31 cellular contexts compared by ENCODE assay signal in the genomic region with DNA sequence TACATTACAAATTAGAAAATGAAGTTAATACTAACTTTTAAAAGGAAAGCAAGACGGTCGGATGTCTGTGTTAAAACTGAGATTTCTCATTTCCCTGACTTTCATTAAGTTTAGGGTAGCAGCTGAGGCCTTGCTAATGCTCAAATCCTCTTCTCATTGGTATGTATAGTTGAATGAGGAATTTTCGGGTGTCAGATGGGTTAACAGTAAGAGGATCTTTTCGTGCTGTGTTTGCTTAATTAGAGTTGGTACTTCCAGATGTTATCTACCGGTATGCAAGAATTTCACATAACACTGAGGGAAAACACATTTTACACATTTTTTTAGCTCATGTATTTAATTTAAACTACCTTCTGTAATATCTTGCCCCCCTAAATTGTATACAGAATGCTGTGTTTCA.
"Had no signal": no experiment of that assay in that cellular context is flagged by ENCODE, and none has a peak within 500 bp of the region (broad histone marks: within the 10 kb centered on the region; RNA-seq: fewer than 3 reads in every experiment).

No MANE protein-coding gene starts in this region.

- H3K27ac ChIP-seq: left lung, lower lobe of right lung, pancreas, prostate gland, skin epidermis, suprapubic skin, thoracic aorta, tibial artery, upper lobe of right lung, uterus had no signal

- H3K9me3 Mint-ChIP-seq: stimulated activated naive CD8-positive, alpha-beta T cell treated with anti-CD3 and anti-CD28 coated beads, Interleukin-15, Interleukin-2, amounts not matched to agents 100 ng/mL and 50 ng/mL, for 24 hours had no signal

- H3K36me3 Mint-ChIP-seq: immature natural killer cell; mesothelial cell of epicardium; naive B cell; natural killer cell; stimulated activated effector memory CD8-positive, alpha-beta T cell treated with anti-CD3 and anti-CD28 coated beads, Interleukin-12 subunit alpha, Interleukin-12 subunit beta, amount 100 ng/mL, for 72 hours had no signal

- H3K9me3 ChIP-seq: lower lobe of right lung, pancreas, prostate gland, suprapubic skin, thoracic aorta, tibial artery, upper lobe of right lung, uterus had no signal

- ATAC-seq: left colon; left lung; lower lobe of right lung; natural killer cell; pancreas; right cardiac atrium; sciatic nerve; stimulated activated effector memory CD8-positive, alpha-beta T cell treated with anti-CD3 and anti-CD28 coated beads, Interleukin-12 subunit alpha, Interleukin-12 subunit beta, amount 100 ng/mL, for 72 hours; upper lobe of right lung had no signal

- H3K27ac Mint-ChIP-seq: immature natural killer cell; mesothelial cell of epicardium; naive B cell; natural killer cell; stimulated activated effector memory CD8-positive, alpha-beta T cell treated with anti-CD3 and anti-CD28 coated beads, Interleukin-12 subunit alpha, Interleukin-12 subunit beta, amount 100 ng/mL, for 72 hours; stimulated activated naive CD8-positive, alpha-beta T cell treated with anti-CD3 and anti-CD28 coated beads, Interleukin-15, Interleukin-2, amounts not matched to agents 100 ng/mL and 50 ng/mL, for 24 hours had no signal

- H3K4me3 Mint-ChIP-seq: immature natural killer cell; mesothelial cell of epicardium; naive B cell; natural killer cell; stimulated activated effector memory CD8-positive, alpha-beta T cell treated with anti-CD3 and anti-CD28 coated beads, Interleukin-12 subunit alpha, Interleukin-12 subunit beta, amount 100 ng/mL, for 72 hours; stimulated activated naive CD8-positive, alpha-beta T cell treated with anti-CD3 and anti-CD28 coated beads, Interleukin-15, Interleukin-2, amounts not matched to agents 100 ng/mL and 50 ng/mL, for 24 hours had no signal

- H3K4me1 Mint-ChIP-seq: immature natural killer cell; mesothelial cell of epicardium; naive B cell; natural killer cell; stimulated activated effector memory CD8-positive, alpha-beta T cell treated with anti-CD3 and anti-CD28 coated beads, Interleukin-12 subunit alpha, Interleukin-12 subunit beta, amount 100 ng/mL, for 72 hours had no signal

- H3K27me3 Mint-ChIP-seq: naive B cell; stimulated activated naive CD8-positive, alpha-beta T cell treated with anti-CD3 and anti-CD28 coated beads, Interleukin-15, Interleukin-2, amounts not matched to agents 100 ng/mL and 50 ng/mL, for 24 hours had no signal

- H3K36me3 ChIP-seq: left lung, lower lobe of right lung, pancreas, prostate gland, suprapubic skin, thoracic aorta, tibial artery, upper lobe of right lung, uterus had no signal

- H3K4me1 ChIP-seq: left lung, lower lobe of right lung, pancreas, prostate gland, suprapubic skin, tibial artery, upper lobe of right lung, uterus had no signal

- H3K27me3 ChIP-seq: left lung, pancreas, suprapubic skin, tibial artery, upper lobe of right lung, uterus had no signal

- FAIRE-seq: kidney, pancreas had no signal

- H3K4me3 ChIP-seq: left lung, lower lobe of right lung, pancreas, prostate gland, skin epidermis, suprapubic skin, thoracic aorta, tibial artery, upper lobe of right lung, uterus had no signal

- DNase-seq: hippocampal formation; immature natural killer cell; kidney; left colon; left lung; lower lobe of right lung; mammary epithelial cell; mesenchymal stem cell; naive B cell; natural killer cell; nucleus accumbens; pancreas; posterior cingulate gyrus; retina; right cardiac atrium; stimulated activated CD4-positive, alpha-beta T cell treated with anti-CD3 and anti-CD28 coated beads, Interleukin-12 subunit alpha, Interleukin-12 subunit beta, amount 100 ng/mL, for 4 hours; stimulated activated CD4-positive, alpha-beta T cell treated with anti-CD3 and anti-CD28 coated beads, Interleukin-15, amount 100 ng/mL, for 24 hours; stimulated activated CD4-positive, alpha-beta T cell treated with anti-CD3 and anti-CD28 coated beads, Interleukin-2, amount 100 ng/mL, for 24 hours; stimulated activated CD4-positive, alpha-beta T cell treated with anti-CD3 and anti-CD28 coated beads, Interleukin-4, amount 100 ng/mL, for 1 hour; stimulated activated naive CD4-positive, alpha-beta T cell; tibial artery; upper lobe of right lung; uterus had no signal
